1 cellular context compared by ENCODE assay signal in the genomic region with DNA sequence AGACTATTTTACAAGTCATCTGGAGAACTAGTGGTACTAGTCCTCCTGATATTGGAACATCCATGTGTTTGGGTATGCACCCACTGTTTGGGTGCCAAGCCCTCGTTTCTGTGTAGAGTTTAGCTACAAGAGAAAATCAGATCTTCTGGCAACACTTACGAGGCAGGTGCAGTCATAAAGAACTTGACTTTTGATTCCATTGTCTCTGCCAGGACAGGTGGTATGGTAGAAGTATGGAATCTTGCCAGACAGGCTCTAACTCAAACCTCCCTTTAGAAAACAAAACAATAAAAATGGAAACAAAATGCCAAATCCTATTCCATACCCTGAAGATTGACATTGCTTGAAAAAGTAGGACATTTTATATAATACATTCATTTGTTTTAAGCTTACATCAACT.
TF ChIP-seq lines count a peak whose summit lies in the region.

No MANE protein-coding gene starts in this region.

TF ChIP-seq in SK-N-SH treated with all-trans-retinoic acid at 6 μM for 48 hours, 23 proteins besides CTCF, POLR2A, EP300 and RAD21 (continued from another document):
- TF ChIP-seq, protein P1, sequence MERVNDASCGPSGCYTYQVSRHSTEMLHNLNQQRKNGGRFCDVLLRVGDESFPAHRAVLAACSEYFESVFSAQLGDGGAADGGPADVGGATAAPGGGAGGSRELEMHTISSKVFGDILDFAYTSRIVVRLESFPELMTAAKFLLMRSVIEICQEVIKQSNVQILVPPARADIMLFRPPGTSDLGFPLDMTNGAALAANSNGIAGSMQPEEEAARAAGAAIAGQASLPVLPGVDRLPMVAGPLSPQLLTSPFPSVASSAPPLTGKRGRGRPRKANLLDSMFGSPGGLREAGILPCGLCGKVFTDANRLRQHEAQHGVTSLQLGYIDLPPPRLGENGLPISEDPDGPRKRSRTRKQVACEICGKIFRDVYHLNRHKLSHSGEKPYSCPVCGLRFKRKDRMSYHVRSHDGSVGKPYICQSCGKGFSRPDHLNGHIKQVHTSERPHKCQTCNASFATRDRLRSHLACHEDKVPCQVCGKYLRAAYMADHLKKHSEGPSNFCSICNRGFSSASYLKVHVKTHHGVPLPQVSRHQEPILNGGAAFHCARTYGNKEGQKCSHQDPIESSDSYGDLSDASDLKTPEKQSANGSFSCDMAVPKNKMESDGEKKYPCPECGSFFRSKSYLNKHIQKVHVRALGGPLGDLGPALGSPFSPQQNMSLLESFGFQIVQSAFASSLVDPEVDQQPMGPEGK (CRISPR knock-in tag; IDR thresholded peaks at IDR 0.05; ENCODE audit: borderline replicate concordance) = no peak
- TF ChIP-seq RARB (CRISPR knock-in tag; IDR thresholded peaks at IDR 0.05) (no peak), SNAI2 (CRISPR knock-in tag; IDR thresholded peaks at IDR 0.05) (no peak), POU6F1 (CRISPR knock-in tag; IDR thresholded peaks at IDR 0.05; ENCODE audit: borderline replicate concordance, low read depth) (no peak)
TF ChIP-seq in SK-N-SH treated with all-trans-retinoic acid at 6 μM for 48 hours: peak in this region for 0.
